In the genomic region with DNA sequence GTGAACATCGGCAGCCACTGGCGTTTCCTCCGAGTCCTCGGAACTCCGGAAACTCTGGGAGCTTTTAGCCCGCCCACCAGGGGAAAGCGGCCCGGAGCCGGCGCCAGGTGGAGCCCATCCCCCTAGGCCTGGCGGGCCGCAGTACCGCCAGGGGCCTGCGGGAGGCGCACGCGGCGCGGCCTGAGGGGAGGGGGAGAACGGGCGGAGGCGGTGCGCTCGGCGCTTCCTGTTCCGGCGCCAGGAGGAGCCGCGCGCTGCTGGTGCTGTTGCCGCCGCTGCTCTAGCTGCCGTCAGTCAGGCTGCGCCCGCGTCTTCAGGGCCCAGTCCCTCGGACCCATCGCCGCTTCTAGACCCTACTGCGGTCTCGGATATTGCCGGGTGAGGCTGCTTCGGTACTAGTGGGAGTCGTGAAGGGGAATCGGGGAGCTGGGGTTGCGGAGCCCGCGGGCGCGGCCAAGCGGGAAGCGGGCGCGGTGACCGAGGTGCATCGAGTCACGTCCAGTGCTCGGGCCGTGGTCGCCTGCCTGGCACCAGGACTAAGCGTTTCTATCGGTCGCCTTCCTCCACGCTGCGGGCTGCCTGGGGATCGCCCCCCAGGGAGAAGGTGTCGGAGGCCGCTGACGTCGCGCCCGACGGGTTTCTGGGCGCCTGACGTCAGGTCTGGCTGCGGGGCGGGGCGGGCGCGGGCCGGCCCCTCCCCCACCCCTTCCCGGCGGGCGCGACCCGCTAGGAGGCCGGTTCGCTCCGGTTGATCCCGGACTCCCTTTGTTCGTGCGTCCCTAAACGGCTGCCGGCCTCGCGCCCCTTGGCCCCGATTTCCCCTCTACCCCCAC, we compare ENCODE assay signal across 8 cellular contexts. TPM values are rescaled to one million over a fixed set of nuclear protein-coding genes. Genes with fewer than 3 reads are reported as not detected.
DNase-seq lines count a peak whose midpoint lies in the region; ATAC-seq, FAIRE-seq and TF ChIP-seq lines count a peak whose summit lies in the region.

A gene (plus strand): TSS at position 222 of the 833 bp plus-strand sequence. CDS start 10,037 bp downstream, outside the sequence.

- H3K4me2 ChIP-seq in DND-41 (ENCODE audit: insufficient read depth, low read length) (peak within 1 kb of the TSS; percentile 89), Karpas-422 (ENCODE audit: low read depth, low read length, poor library complexity, severe bottlenecking) (peak within 1 kb of the TSS; percentile 91)

- ATAC-seq in DND-41 (ENCODE audit: insufficient read depth, low read depth) (peak; percentile 91), GM21786 (IDR thresholded peaks at IDR 0.05; ENCODE audit: unreplicated experiment) (peak; percentile 89)
- peak; percentile 97 for ATAC-seq in naive thymus-derived CD4-positive, alpha-beta T cell
- ATAC-seq in stimulated activated naive B cell treated with anti-CD40 and anti-IgM and Interleukin-4, amounts not matched to agents 10 μg/mL and 1 μg/mL and 100 μg/mL, for 72 hours (replicated peaks), result peak; percentile 89 to 93

- no peaks in the 10 kb centered on the region for H3K9me2 ChIP-seq in Karpas-422 (replicated peaks; ENCODE audit: insufficient read depth, low read length)

- H3K27ac Mint-ChIP-seq in naive thymus-derived CD4-positive, alpha-beta T cell, result peak within 1 kb of the TSS; percentile 87 to 97 (median 96)
- H3K27ac Mint-ChIP-seq in stimulated activated naive B cell treated with anti-CD40 and anti-IgM and Interleukin-4, amounts not matched to agents 10 μg/mL and 1 μg/mL and 100 μg/mL, for 72 hours, result peak within 1 kb of the TSS; percentile 99

- TF ChIP-seq CTCF in DND-41 (IDR thresholded peaks at IDR 0.05; ENCODE audit: borderline replicate concordance, extremely low read depth, low read length, poor library complexity, severe bottlenecking), result peak; percentile 99

- H3K4me3 Mint-ChIP-seq in naive thymus-derived CD4-positive, alpha-beta T cell, result peak within 1 kb of the TSS; percentile 88 to 94 (median 92)
- peak within 1 kb of the TSS; percentile 89 to 91 for H3K4me3 Mint-ChIP-seq in stimulated activated naive B cell treated with anti-CD40 and anti-IgM and Interleukin-4, amounts not matched to agents 10 μg/mL and 1 μg/mL and 100 μg/mL, for 72 hours

- H3K4me3 ChIP-seq in DND-41 (ENCODE audit: low read depth in 1 of 2, low read length in 2 of 2) (peak within 1 kb of the TSS; percentile 83 to 95), Karpas-422 (ENCODE audit: low read length) (peak within 1 kb of the TSS; percentile 92)
- H3K4me3 ChIP-seq in naive thymus-derived CD4-positive, alpha-beta T cell (ENCODE audit: low read length), result peak within 1 kb of the TSS; percentile 93

- peaks cover 17 to 54% (median 39%) of the 10 kb centered on the region in 7 donors for H3K4me1 Mint-ChIP-seq in naive thymus-derived CD4-positive, alpha-beta T cell
- H3K4me1 Mint-ChIP-seq in stimulated activated naive B cell treated with anti-CD40 and anti-IgM and Interleukin-4, amounts not matched to agents 10 μg/mL and 1 μg/mL and 100 μg/mL, for 72 hours, result peaks cover 16 to 32% of the 10 kb centered on the region in 2 donors

- peaks cover 44% of the 10 kb centered on the region for H3K4me1 ChIP-seq in DND-41 (ENCODE audit: insufficient read depth, low read length)
- H3K4me1 ChIP-seq in Karpas-422 (ENCODE audit: low read length), result peaks cover 24% of the 10 kb centered on the region
- peaks cover 26 to 32% of the 10 kb centered on the region in 2 donors for H3K4me1 ChIP-seq in naive thymus-derived CD4-positive, alpha-beta T cell (ENCODE audit: control insufficient read depth in 2 of 2, insufficient read depth in 2 of 2, low read length in 2 of 2)

- H3K27ac ChIP-seq in DND-41 (ENCODE audit: low read length) (peak within 1 kb of the TSS; percentile 97), Karpas-422 (ENCODE audit: low read length) (peak within 1 kb of the TSS; percentile 84)
- H3K27ac ChIP-seq in naive thymus-derived CD4-positive, alpha-beta T cell (ENCODE audit: low read depth, low read length), result peak within 1 kb of the TSS; percentile 100

- H3K9me3 Mint-ChIP-seq in naive thymus-derived CD4-positive, alpha-beta T cell, result peaks cover 0 to 4% (median 0%) of the 10 kb centered on the region in 11 donors
- H3K9me3 Mint-ChIP-seq in stimulated activated naive B cell treated with anti-CD40 and anti-IgM and Interleukin-4, amounts not matched to agents 10 μg/mL and 1 μg/mL and 100 μg/mL, for 72 hours, result no peaks in the 10 kb centered on the region

- H2AFZ ChIP-seq in DND-41 (ENCODE audit: low read depth, low read length), result peak within 1 kb of the TSS; percentile 98
- H2AFZ ChIP-seq in Karpas-422 (ENCODE audit: low read length), result peak within 1 kb of the TSS; percentile 93

- H3K27me3 Mint-ChIP-seq in naive thymus-derived CD4-positive, alpha-beta T cell, result no peaks in the 10 kb centered on the region
- H3K27me3 Mint-ChIP-seq in stimulated activated naive B cell treated with anti-CD40 and anti-IgM and Interleukin-4, amounts not matched to agents 10 μg/mL and 1 μg/mL and 100 μg/mL, for 72 hours, result no peaks in the 10 kb centered on the region

- intact Hi-C loops in naive thymus-derived CD4-positive, alpha-beta T cell (cut with micrococcal nuclease), result loop anchor here (1.0 to 10.0 kb wide), 21 partner anchors 12 to 1897 kb away; a partner anchor contains a TSS

- H3K36me3 Mint-ChIP-seq in naive thymus-derived CD4-positive, alpha-beta T cell, result peaks cover 0 to 13% (median 11%) of the 10 kb centered on the region in 5 donors
- H3K36me3 Mint-ChIP-seq in stimulated activated naive B cell treated with anti-CD40 and anti-IgM and Interleukin-4, amounts not matched to agents 10 μg/mL and 1 μg/mL and 100 μg/mL, for 72 hours, result peaks cover 10 to 15% of the 10 kb centered on the region in 2 donors

- H3K79me2 ChIP-seq in DND-41 (ENCODE audit: insufficient read depth, low read length) (peaks cover 52% of the 10 kb centered on the region), Karpas-422 (ENCODE audit: low read length) (peaks cover 54% of the 10 kb centered on the region)

- peak; percentile 93 for DNase-seq in DND-41
- DNase-seq in Karpas-422, result peak; percentile 97
- DNase-seq in RCC 7860 (ENCODE audit: low spot score), result peak; percentile 75
- peak; percentile 92 for DNase-seq in activated T-helper 1 cell treated with Interleukin-2 at 50 U/mL for 16 hours (ENCODE audit: low read depth)
- DNase-seq in fibroblast of gingiva (ENCODE audit: low read depth), result peak; percentile 90
- peak; percentile 86 to 99 (median 92) for DNase-seq in naive thymus-derived CD4-positive, alpha-beta T cell
- peak; percentile 89 for DNase-seq in stimulated activated naive B cell treated with anti-CD40 and anti-IgM and Interleukin-4, amounts not matched to agents 10 μg/mL and 1 μg/mL and 100 μg/mL, for 72 hours

- no peaks in the 10 kb centered on the region for H3K9me3 ChIP-seq in DND-41 (ENCODE audit: insufficient read depth, low read length, severe bottlenecking)
- H3K9me3 ChIP-seq in Karpas-422 (ENCODE audit: low read length), result no peaks in the 10 kb centered on the region
- H3K9me3 ChIP-seq in naive thymus-derived CD4-positive, alpha-beta T cell (ENCODE audit: control insufficient read depth in 2 of 3, low read length in 3 of 3), result no peaks in the 10 kb centered on the region

- no peaks in the 10 kb centered on the region for H3K27me3 ChIP-seq in DND-41 (ENCODE audit: insufficient read depth, low read length, poor library complexity)
- no peaks in the 10 kb centered on the region for H3K27me3 ChIP-seq in Karpas-422 (ENCODE audit: low read length)
- H3K27me3 ChIP-seq in naive thymus-derived CD4-positive, alpha-beta T cell (ENCODE audit: control insufficient read depth in 2 of 2, insufficient read depth in 2 of 2, low read length in 2 of 2), result no peaks in the 10 kb centered on the region

- no peak for FAIRE-seq in RCC 7860 (lab: Jason Lieb, UNC)

- H4K20me1 ChIP-seq in DND-41 (ENCODE audit: insufficient read depth, low read length), result peaks cover 42% of the 10 kb centered on the region
- peaks cover 42% of the 10 kb centered on the region for H4K20me1 ChIP-seq in Karpas-422 (ENCODE audit: insufficient read depth, low read depth, low read length)

- POLR2A ChIA-PET in naive thymus-derived CD4-positive, alpha-beta T cell (lab: Charles Lee), result interaction anchor here (0.6 to 2.5 kb wide), 14 partner anchors 10 to 562 kb away, joined by 3 to 37 read pairs (median 3); a partner anchor contains a TSS

- peaks cover 21% of the 10 kb centered on the region for H3K36me3 ChIP-seq in DND-41 (ENCODE audit: insufficient read depth, low read length)
- H3K36me3 ChIP-seq in Karpas-422 (ENCODE audit: insufficient read depth, low read length), result peaks cover 36% of the 10 kb centered on the region
- peaks cover 0 to 5% (median 4%) of the 10 kb centered on the region in 3 experiments for H3K36me3 ChIP-seq in naive thymus-derived CD4-positive, alpha-beta T cell (ENCODE audit: control insufficient read depth in 2 of 3, insufficient read depth in 3 of 3, low read length in 3 of 3)

- H3K9ac ChIP-seq in DND-41 (ENCODE audit: low read depth, low read length), result peak within 1 kb of the TSS; percentile 98
- H3K9ac ChIP-seq in Karpas-422 (ENCODE audit: low read length), result peak within 1 kb of the TSS; percentile 95

- CTCF ChIA-PET in naive thymus-derived CD4-positive, alpha-beta T cell (lab: Charles Lee), result interaction anchor here (0.6 to 1.8 kb wide), 11 partner anchors 8 to 301 kb away, joined by 3 to 13 read pairs (median 4); a partner anchor contains a TSS

RNA-seq across cellular contexts. Expression of the gene that starts here (rescaled TPM):
- 31.8 and 111 TPM in 2 replicates for total RNA-seq in Karpas-422 (2014; rRNA removed; shearing (Covaris generic); ENCODE audit: low replicate concordance)
- 100 to 1,000 TPM in 3 of 5 experiments, 10 to 100 TPM in 2; 65.1 to 143 (median 111) TPM for total RNA-seq in naive thymus-derived CD4-positive, alpha-beta T cell
- polyA plus RNA-seq in naive thymus-derived CD4-positive, alpha-beta T cell, result 10 to 100 TPM; 63.1 to 79.7 TPM

Comparison
In these comparisons a context has a peak if more than half of its experiments do, and no peak if none do; other contexts are left out.
1. Peak in every context shown above with its lines: DNase-seq, ATAC-seq, H3K4me3 ChIP-seq and H3K27ac ChIP-seq.